ENCODE assay signal across 8 cellular contexts in the genomic region with DNA sequence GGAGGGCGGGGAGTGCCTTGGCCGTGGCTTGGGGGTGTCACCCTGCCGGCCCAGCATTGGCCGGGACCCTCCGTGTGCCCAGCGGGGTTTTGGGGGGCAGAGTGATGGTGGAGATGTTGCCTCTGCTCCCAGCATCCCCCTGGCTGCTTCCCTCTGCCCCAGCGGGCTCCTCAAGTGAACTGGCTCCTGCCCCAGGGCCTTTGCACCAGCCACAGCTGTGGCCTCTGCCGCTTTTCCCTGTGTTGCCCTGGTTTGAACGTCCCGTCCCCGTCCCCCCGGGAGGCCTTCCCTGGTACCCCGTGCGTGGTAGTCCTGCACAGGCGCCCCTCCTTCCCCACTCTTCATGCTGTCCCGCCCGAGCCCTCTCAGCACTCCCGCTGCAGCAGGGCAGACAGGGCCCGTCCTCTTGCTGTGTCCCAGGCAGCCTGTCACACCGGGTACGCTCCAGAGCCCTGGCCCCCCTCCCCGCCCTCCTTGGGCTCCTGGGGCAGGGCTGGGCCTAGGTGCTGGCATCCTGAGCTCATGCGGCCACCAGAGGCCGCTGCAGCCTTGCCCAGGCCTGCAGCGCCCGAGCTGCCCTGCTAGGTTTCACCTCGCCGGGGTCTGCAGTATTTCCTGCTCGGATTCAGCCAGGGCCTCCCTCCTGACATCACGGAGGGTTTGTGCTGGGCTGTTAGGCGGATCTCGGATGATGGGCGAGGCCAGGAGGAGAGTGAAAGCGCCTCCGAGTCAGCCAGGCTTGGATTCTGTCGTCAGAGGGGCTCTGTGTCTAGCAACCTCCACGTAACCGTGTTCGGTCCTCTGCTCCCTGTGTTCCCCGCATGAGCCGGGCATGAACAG. TPM values are rescaled to one million over a fixed set of nuclear protein-coding genes. Genes with fewer than 3 reads are reported as not detected.
A peak's percentile ranks its signal among the peaks of the same experiment; 100 is the strongest.
DNase-seq lines count a peak whose midpoint lies in the region; ATAC-seq and TF ChIP-seq lines count a peak whose summit lies in the region.

No MANE protein-coding gene starts in this region.

- peak overlapping the region in 1 of 2 experiments; percentile 71 for H3K4me3 ChIP-seq in mesenchymal stem cell (ENCODE audit: insufficient read depth in 1 of 2, low read depth in 1 of 2, low read length in 2 of 2)

- peak overlapping the region; percentile 78 for H3K9ac ChIP-seq in mesenchymal stem cell (ENCODE audit: low read length)

- H3K4ac ChIP-seq in mesenchymal stem cell (ENCODE audit: low read depth in 1 of 2, low read length in 2 of 2) = no peak overlapping the region

- DNase-seq in A172 (ENCODE audit: low spot score) (peak; percentile 43), NCI-H510A (lab: John Stamatoyannopoulos, UW) (peak; percentile 67), ecto neural progenitor cell (ENCODE audit: low spot score) (peak; percentile 92), mesenchymal stem cell (peak; percentile 79)
- DNase-seq in activated CD4-positive, alpha-beta T cell treated with anti-CD3 and anti-CD28 coated beads, Interleukin-2, amount 50 U/mL, for 24 hours (ENCODE audit: low read depth in 1 of 2, low spot score in 1 of 2) = peak; percentile 39 to 54
- peak; percentile 43 for DNase-seq in stimulated activated CD8-positive, alpha-beta memory T cell treated with anti-CD3 and anti-CD28 coated beads, Interleukin-12 subunit alpha, Interleukin-12 subunit beta, amount 100 ng/mL, for 4 hours (ENCODE audit: low read depth)

- H3K4me1 ChIP-seq in mesenchymal stem cell (ENCODE audit: control insufficient read depth, insufficient read depth, low read depth, low read length) = peaks cover 8% of the 10 kb centered on the region

- no peak overlapping the region for H3K27ac ChIP-seq in mesenchymal stem cell (ENCODE audit: low read length, poor library complexity, severe bottlenecking)

- ATAC-seq in GM18505 (IDR thresholded peaks at IDR 0.05; ENCODE audit: unreplicated experiment) (peak; percentile 76), HG03159 (IDR thresholded peaks at IDR 0.05; ENCODE audit: unreplicated experiment) (peak; percentile 76)

- H3K9me3 ChIP-seq in mesenchymal stem cell (ENCODE audit: control insufficient read depth, low read length) = no peaks in the 10 kb centered on the region

- H2BK12ac ChIP-seq in mesenchymal stem cell (ENCODE audit: low read length in 2 of 2) = no peak overlapping the region

- H4K91ac ChIP-seq in mesenchymal stem cell (ENCODE audit: low read length) = no peak overlapping the region

- WGBS in mesenchymal stem cell = 47% methylated on average over 38 of the region's 41 CpGs

- no peak overlapping the region for H2BK15ac ChIP-seq in mesenchymal stem cell (ENCODE audit: low read depth, poor library complexity, severe bottlenecking)

- H3K18ac ChIP-seq in mesenchymal stem cell (ENCODE audit: low read depth in 1 of 2, low read length in 2 of 2) = no peak overlapping the region

- H3K4me2 ChIP-seq in mesenchymal stem cell (ENCODE audit: low read length, poor library complexity, severe bottlenecking) = no peak overlapping the region

- H2BK5ac ChIP-seq in mesenchymal stem cell (ENCODE audit: low read depth, low read length, poor library complexity, severe bottlenecking) = no peak overlapping the region

- TF ChIP-seq POLR2A in GM18505 (IDR thresholded peaks at IDR 0.05; ENCODE audit: borderline replicate concordance, extremely low read depth, insufficient read depth, insufficient read length) = no peak

- peaks cover 0 to 12% of the 10 kb centered on the region in 2 experiments for H3K27me3 ChIP-seq in mesenchymal stem cell (ENCODE audit: control insufficient read depth in 1 of 2, insufficient read depth in 1 of 2, low read length in 2 of 2)

- peak overlapping the region in 1 of 2 experiments; percentile 5 for H3K14ac ChIP-seq in mesenchymal stem cell (ENCODE audit: low read length in 2 of 2)

- H4K8ac ChIP-seq in mesenchymal stem cell (ENCODE audit: low read length) = peak overlapping the region; percentile 76

- H3K23ac ChIP-seq in mesenchymal stem cell (ENCODE audit: low read length in 2 of 2) = no peak overlapping the region

- H3K79me1 ChIP-seq in mesenchymal stem cell (replicated peaks; ENCODE audit: low read length, poor library complexity, severe bottlenecking) = peaks cover 19% of the 10 kb centered on the region

- no peak overlapping the region for H2BK120ac ChIP-seq in mesenchymal stem cell (ENCODE audit: low read depth, low read length)

- H2AK5ac ChIP-seq in mesenchymal stem cell (ENCODE audit: low read length, severe bottlenecking) = no peak overlapping the region

- H3K36me3 ChIP-seq in mesenchymal stem cell (ENCODE audit: control insufficient read depth in 1 of 2, insufficient read depth in 2 of 2, low read depth in 1 of 2, low read length in 2 of 2) = peaks cover 30 to 67% of the 10 kb centered on the region in 2 experiments

- H2AFZ ChIP-seq in mesenchymal stem cell (ENCODE audit: low read depth, low read length) = no peak overlapping the region

RNA-seq across cellular contexts. Expression of a gene that starts 9.5 kb away (rescaled TPM):
- total RNA-seq in A172 (2014; rRNA removed; shearing (Covaris generic)) = 15.2 and 23.2 TPM in 2 replicates
- 16.6 TPM for polyA plus RNA-seq in mesenchymal stem cell (2013, experiment 1 of 2)
- 15.7 TPM for polyA plus RNA-seq in mesenchymal stem cell (2013, experiment 2 of 2)

RNA-seq across cellular contexts. Expression of a gene that starts 9.6 kb away (rescaled TPM):
- 4.7 and 5.6 TPM in 2 replicates for total RNA-seq in A172 (2014; rRNA removed; shearing (Covaris generic))
- 4.3 TPM for polyA plus RNA-seq in mesenchymal stem cell (2013, experiment 1 of 2)
- 4.4 TPM for polyA plus RNA-seq in mesenchymal stem cell (2013, experiment 2 of 2)
